ENCODE assay signal across 22 cellular contexts in the genomic region with DNA sequence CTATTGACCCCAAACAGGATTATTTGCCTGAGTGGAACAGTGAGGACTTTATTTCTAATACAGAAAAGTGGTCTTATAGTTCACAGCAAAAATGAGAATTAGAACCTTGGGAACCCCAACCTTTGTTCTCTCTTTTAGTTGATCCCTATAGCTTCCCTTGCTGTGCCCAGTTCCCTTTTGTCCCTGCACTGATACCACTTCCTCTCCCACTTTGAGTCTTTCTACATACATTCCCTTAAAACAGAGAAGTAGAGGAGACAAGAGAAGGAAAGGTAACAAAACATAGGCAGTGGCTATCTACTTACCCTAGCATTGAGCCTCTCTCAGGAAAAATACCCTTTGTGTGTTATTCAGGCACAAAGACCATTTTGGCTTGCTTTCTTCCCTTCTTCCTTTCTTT.
"Had no signal": no experiment of that assay in that cellular context is flagged by ENCODE, and none has a peak within 500 bp of the region (broad histone marks: within the 10 kb centered on the region; RNA-seq: fewer than 3 reads in every experiment).

No MANE protein-coding gene starts in this region.

- H3K4me3 ChIP-seq: ascending aorta, cardiac muscle cell, colonic mucosa, pancreas, right atrium auricular region, spleen, suprapubic skin, tibial artery had no signal

- H3K9me3 ChIP-seq: ascending aorta, colonic mucosa, pancreas, right atrium auricular region, spleen, suprapubic skin, tibial artery had no signal

- ATAC-seq: left cardiac atrium; left ventricle myocardium superior; naive thymus-derived CD4-positive, alpha-beta T cell had no signal

- H3K4me1 ChIP-seq: ascending aorta, colonic mucosa, pancreas, right atrium auricular region, spleen, suprapubic skin, tibial artery had no signal

- H3K27ac ChIP-seq: ascending aorta, cardiac muscle cell, colonic mucosa, pancreas, right atrium auricular region, spleen, suprapubic skin, tibial artery had no signal

- DNase-seq: activated CD4-positive, alpha-beta T cell treated with anti-CD3 and anti-CD28 coated beads for 4 hours; activated CD4-positive, alpha-beta T cell treated with anti-CD3 and anti-CD28 coated beads, Interleukin-2, amount 50 U/mL, for 4 hours; activated effector memory CD4-positive, alpha-beta T cell treated with Interleukin-2 at 50 U/mL for 16 hours; activated naive CD4-positive, alpha-beta T cell treated with anti-CD3 and anti-CD28 coated beads for 36 hours; activated naive CD8-positive, alpha-beta T cell treated with anti-CD3 and anti-CD28 coated beads for 36 hours; cerebellar nuclear complex; colonic mucosa; effector CD8-positive, alpha-beta T cell; left cardiac atrium; left ventricle myocardium superior; mammary epithelial cell; naive thymus-derived CD4-positive, alpha-beta T cell; nucleus accumbens; pancreas; spleen; stimulated activated naive CD4-positive, alpha-beta T cell; T-helper 1 cell; tibial artery had no signal

- H3K27me3 ChIP-seq: ascending aorta, cardiac muscle cell, colonic mucosa, pancreas, right atrium auricular region, suprapubic skin, tibial artery had no signal

- H3K36me3 ChIP-seq: ascending aorta, cardiac muscle cell, colonic mucosa, pancreas, right atrium auricular region, spleen, suprapubic skin, tibial artery had no signal
